In the genomic region with DNA sequence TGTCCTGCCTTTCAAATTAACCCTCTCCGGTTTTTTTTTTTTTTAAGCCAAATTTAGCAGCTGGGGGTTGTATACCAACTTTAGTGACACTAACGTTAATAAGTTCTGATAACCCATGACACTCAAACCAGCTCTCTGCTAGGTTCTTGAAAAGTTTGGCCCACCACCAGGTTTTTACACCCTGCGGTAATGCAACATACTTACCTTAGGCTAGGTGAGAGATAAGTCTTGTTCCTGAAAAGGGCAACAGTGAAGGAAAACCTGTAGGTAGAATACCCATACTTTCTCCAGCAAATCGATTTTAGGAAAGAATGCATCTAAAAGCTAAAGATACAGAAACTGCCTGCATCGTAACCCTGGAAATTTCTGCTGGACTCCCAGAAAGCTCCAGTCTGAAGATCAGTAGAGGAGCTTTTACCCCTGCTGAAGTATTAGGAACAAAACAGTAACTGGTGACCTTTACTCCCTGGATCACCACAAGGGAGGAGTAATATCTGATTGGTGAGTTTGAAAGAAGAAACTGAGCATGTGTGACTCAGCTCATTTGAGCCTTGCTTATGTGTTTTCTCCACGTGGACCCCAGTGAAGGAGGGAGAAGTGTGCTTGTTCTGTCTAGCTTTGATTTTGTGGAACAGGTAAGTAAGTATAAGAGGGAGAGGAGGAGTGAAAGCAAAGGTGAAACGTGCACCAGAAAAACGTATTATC, we compare ENCODE assay signal across 13 cellular contexts. TPM values are rescaled to one million over a fixed set of nuclear protein-coding genes. Genes with fewer than 3 reads are reported as not detected.
DNase-seq lines count a peak whose midpoint lies in the region; ATAC-seq and TF ChIP-seq lines count a peak whose summit lies in the region.
"Had no signal": no experiment of that assay in that cellular context is flagged by ENCODE, and none has a peak within 500 bp of the region (broad histone marks: within the 10 kb centered on the region; RNA-seq: fewer than 3 reads in every experiment).

No MANE protein-coding gene starts in this region.

- TF ChIP-seq CTCF in choroid plexus epithelial cell (conservative IDR thresholded peaks at IDR 0.05; ENCODE audit: low read depth, low read length) (no peak), nephron progenitor cell (IDR thresholded peaks at IDR 0.05) (no peak)

- no peak overlapping the region for H3K4me3 Mint-ChIP-seq in activated CD4-positive, alpha-beta T cell treated with anti-CD3 and anti-CD28 coated beads for 36 hours
- H3K4me3 Mint-ChIP-seq in nephron progenitor cell, result no peak overlapping the region
- H3K4me3 Mint-ChIP-seq: dendritic cell treated with granulocyte-macrophage colony-stimulating factor and Interleukin-4, amounts not matched to agents 40 ng/mL and 50 ng/mL, for 4 days had no signal

- H3K27ac Mint-ChIP-seq in activated CD4-positive, alpha-beta T cell treated with anti-CD3 and anti-CD28 coated beads for 36 hours, result peak overlapping the region; percentile 85
- peak overlapping the region; percentile 84 for H3K27ac Mint-ChIP-seq in nephron progenitor cell
- H3K27ac Mint-ChIP-seq: dendritic cell treated with granulocyte-macrophage colony-stimulating factor and Interleukin-4, amounts not matched to agents 40 ng/mL and 50 ng/mL, for 4 days had no signal

- POLR2A ChIA-PET in activated CD4-positive, alpha-beta T cell treated with anti-CD3 and anti-CD28 coated beads for 36 hours (lab: Charles Lee), result no interaction called here

- H3K36me3 Mint-ChIP-seq in activated CD4-positive, alpha-beta T cell treated with anti-CD3 and anti-CD28 coated beads for 36 hours (ENCODE audit: low read depth), result peaks cover 33% of the 10 kb centered on the region
- peaks cover 27% of the 10 kb centered on the region for H3K36me3 Mint-ChIP-seq in nephron progenitor cell (ENCODE audit: low read depth)

- intact Hi-C loops in activated CD4-positive, alpha-beta T cell treated with anti-CD3 and anti-CD28 coated beads for 36 hours (cut with DNase I, micrococcal nuclease), result no loop called here

- H3K9me3 Mint-ChIP-seq in activated CD4-positive, alpha-beta T cell treated with anti-CD3 and anti-CD28 coated beads for 36 hours (ENCODE audit: low read depth), result no peaks in the 10 kb centered on the region
- no peaks in the 10 kb centered on the region for H3K9me3 Mint-ChIP-seq in nephron progenitor cell
- H3K9me3 Mint-ChIP-seq: dendritic cell treated with granulocyte-macrophage colony-stimulating factor and Interleukin-4, amounts not matched to agents 40 ng/mL and 50 ng/mL, for 4 days had no signal

- no peak for DNase-seq in activated CD4-positive, alpha-beta T cell treated with anti-CD3 and anti-CD28 coated beads for 36 hours
- DNase-seq in activated CD4-positive, alpha-beta T cell treated with anti-CD3 and anti-CD28 coated beads, Interleukin-2, amount 50 U/mL, for 48 hours, result no peak
- peak; percentile 4 for DNase-seq in M059J (ENCODE audit: low read depth)
- peak; percentile 37 for DNase-seq in choroid plexus epithelial cell (ENCODE audit: low read depth)
- no peak for DNase-seq in nephron progenitor cell
- no peak for DNase-seq in activated effector memory CD4-positive, alpha-beta T cell treated with Interleukin-2 at 50 U/mL for 16 hours
- DNase-seq in NCI-H1930 (lab: John Stamatoyannopoulos, UW), result no peak
- DNase-seq: glutamatergic neuron; stimulated activated CD4-positive, alpha-beta T cell treated with anti-CD3 and anti-CD28 coated beads, Interleukin-2, amount 100 ng/mL, for 48 hours had no signal

- CTCF ChIA-PET in activated CD4-positive, alpha-beta T cell treated with anti-CD3 and anti-CD28 coated beads for 36 hours (lab: Charles Lee), result interaction anchor here (0.5 to 1.5 kb wide), 6 partner anchors 9 to 26 kb away, joined by 3 to 7 read pairs (median 4); no protein-coding TSS in a partner anchor

- no peaks in the 10 kb centered on the region for H3K27me3 Mint-ChIP-seq in activated CD4-positive, alpha-beta T cell treated with anti-CD3 and anti-CD28 coated beads for 36 hours
- peaks cover 3% of the 10 kb centered on the region for H3K27me3 Mint-ChIP-seq in nephron progenitor cell (ENCODE audit: low read depth, poor library complexity)
- H3K27me3 Mint-ChIP-seq: dendritic cell treated with granulocyte-macrophage colony-stimulating factor and Interleukin-4, amounts not matched to agents 40 ng/mL and 50 ng/mL, for 4 days had no signal

- no peak overlapping the region for H3K4me3 ChIP-seq in choroid plexus epithelial cell (ENCODE audit: low read depth, low read length)
- H3K4me3 ChIP-seq: lung had no signal

- ATAC-seq in activated CD4-positive, alpha-beta T cell treated with anti-CD3 and anti-CD28 coated beads for 36 hours, result peak; percentile 76
- no peak for ATAC-seq in GM21381 (IDR thresholded peaks at IDR 0.05; ENCODE audit: unreplicated experiment)
- ATAC-seq: Panc1 had no signal

- H3K4me1 Mint-ChIP-seq in activated CD4-positive, alpha-beta T cell treated with anti-CD3 and anti-CD28 coated beads for 36 hours, result peaks cover 16% of the 10 kb centered on the region
- H3K4me1 Mint-ChIP-seq in nephron progenitor cell, result peaks cover 5% of the 10 kb centered on the region

RNA-seq across cellular contexts. Expression of a gene that starts 34.4 kb away (rescaled TPM):
- 10 to 100 TPM; 17.9 to 21.3 TPM for total RNA-seq in activated CD4-positive, alpha-beta T cell treated with anti-CD3 and anti-CD28 coated beads for 36 hours
- total RNA-seq in M059J (2014; rRNA removed; shearing (Covaris generic)), result 8.4 and 13.0 TPM in 2 replicates

Comparison
In these comparisons a context has a peak if more than half of its experiments do, and no peak if none do; other contexts are left out.
1. DNase-seq: peak in M059J (single experiment) and choroid plexus epithelial cell (single experiment); none in activated CD4-positive, alpha-beta T cell treated with anti-CD3 and anti-CD28 coated beads for 36 hours (single experiment), activated CD4-positive, alpha-beta T cell treated with anti-CD3 and anti-CD28 coated beads, Interleukin-2, amount 50 U/mL, for 48 hours (0 of 2), nephron progenitor cell (single experiment), activated effector memory CD4-positive, alpha-beta T cell treated with Interleukin-2 at 50 U/mL for 16 hours (single experiment) and NCI-H1930 (0 of 2).